In the genomic region with DNA sequence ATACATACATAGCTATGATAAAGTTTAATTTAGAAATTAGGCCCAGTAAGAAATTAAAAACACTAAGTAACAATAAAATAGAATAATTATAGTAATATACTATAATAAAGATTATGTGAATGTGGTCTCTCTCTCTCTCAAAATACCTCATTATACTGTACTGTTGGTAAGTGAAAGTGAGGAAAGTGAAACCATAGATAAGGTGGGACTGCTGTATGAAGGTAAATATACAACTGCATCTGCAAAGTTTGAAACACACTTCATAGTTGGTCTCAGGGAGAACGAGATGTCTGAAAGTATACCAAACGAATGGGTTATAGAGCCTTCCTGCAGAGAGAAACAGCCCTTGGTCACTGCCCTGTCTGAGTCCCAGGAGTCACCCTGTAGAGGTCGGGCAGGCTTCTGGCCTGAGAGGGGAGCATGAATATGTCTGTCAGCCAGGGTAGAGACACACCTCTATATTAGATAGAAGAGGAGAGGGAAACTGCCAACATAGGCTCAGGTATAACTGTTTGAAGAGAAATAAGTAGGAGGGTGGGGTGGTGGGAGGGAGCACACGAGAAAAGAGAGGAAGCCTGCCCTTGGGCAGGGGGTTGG, we compare ENCODE assay signal across 14 cellular contexts.
"Had no signal": no experiment of that assay in that cellular context is flagged by ENCODE, and none has a peak within 500 bp of the region (broad histone marks: within the 10 kb centered on the region; RNA-seq: fewer than 3 reads in every experiment).

No MANE protein-coding gene starts in this region.

- H3K27ac ChIP-seq: ascending aorta, lower lobe of right lung, SK-N-MC had no signal

- DNase-seq: activated CD4-positive, alpha-beta T cell treated with anti-CD3 and anti-CD28 coated beads for 4 hours; activated CD8-positive, alpha-beta memory T cell treated with anti-CD3 and anti-CD28 coated beads for 24 hours; foreskin melanocyte; kidney glomerular epithelial cell; lower lobe of right lung; nephron progenitor cell; stimulated activated CD4-positive, alpha-beta T cell treated with anti-CD3 and anti-CD28 coated beads, Interleukin-4, amount 100 ng/mL, for 1 hour; stimulated activated CD8-positive, alpha-beta memory T cell treated with anti-CD3 and anti-CD28 coated beads, Interleukin-4, amount 100 ng/mL, for 48 hours; stimulated activated naive CD8-positive, alpha-beta T cell treated with anti-CD3 and anti-CD28 coated beads, Interleukin-15, Interleukin-2, amounts not matched to agents 100 U/mL and 50 U/mL, for 24 hours had no signal

- H3K27me3 ChIP-seq: ascending aorta, testis had no signal

- H3K36me3 Mint-ChIP-seq: activated naive CD4-positive, alpha-beta T cell treated with anti-CD3 and anti-CD28 coated beads, Interleukin-2, amount 50 U/mL, for 72 hours had no signal

- H3K36me3 ChIP-seq: ascending aorta, lower lobe of right lung had no signal

- H3K9me3 ChIP-seq: ascending aorta, lower lobe of right lung, testis had no signal

- H3K4me3 ChIP-seq: ascending aorta, lower lobe of right lung, SK-N-MC, testis had no signal

- H3K27ac Mint-ChIP-seq: nephron progenitor cell had no signal

- ATAC-seq: stimulated activated naive CD8-positive, alpha-beta T cell treated with anti-CD3 and anti-CD28 coated beads, Interleukin-15, Interleukin-2, amounts not matched to agents 100 U/mL and 50 U/mL, for 24 hours had no signal

- H3K4me3 Mint-ChIP-seq: nephron progenitor cell had no signal

- FAIRE-seq: bronchial epithelial cell had no signal

- H3K4me1 Mint-ChIP-seq: nephron progenitor cell had no signal
